8 cellular contexts compared by ENCODE assay signal in genomic region chr12:50187084-50187900, GRCh38. TPM values are rescaled to one million over a fixed set of nuclear protein-coding genes. Genes with fewer than 3 reads are reported as not detected.
DNase-seq lines count a peak whose midpoint lies in the region; ATAC-seq lines count a peak whose summit lies in the region.

No MANE protein-coding gene starts in this region.

- DNase-seq in amniotic stem cell (lab: John Stamatoyannopoulos, UW) (peak; percentile 68), sciatic nerve (ENCODE audit: low spot score) (no peak), SIG-M5 treated with dmso at 0.1 percent for 504 hours (lab: John Stamatoyannopoulos, UW; ENCODE audit: unreplicated experiment) (no peak), NCI-H748 (lab: John Stamatoyannopoulos, UW; ENCODE audit: unreplicated experiment) (no peak), NCI-H2107 (lab: John Stamatoyannopoulos, UW) (no peak)

- ATAC-seq in GM18873 (IDR thresholded peaks at IDR 0.05; ENCODE audit: low FRiP score, unreplicated experiment) = peak; percentile 44
- ATAC-seq in HG03108 (IDR thresholded peaks at IDR 0.05; ENCODE audit: unreplicated experiment) = peak; percentile 46
- peak; percentile 70 for ATAC-seq in sciatic nerve
- ATAC-seq in GM19324 (IDR thresholded peaks at IDR 0.05; ENCODE audit: low FRiP score, unreplicated experiment) = no peak

- intact Hi-C loops in sciatic nerve (cut with DNase I) = no loop called here

RNA-seq across cellular contexts. Expression of gene CERS5, which starts 20.1 kb away (rescaled TPM):
- 51.9 TPM for total RNA-seq in sciatic nerve
